In genomic region chr1:180916771-180917170, GRCh38 we compare ENCODE assay signal across 16 cellular contexts. TPM values are rescaled to one million over a fixed set of nuclear protein-coding genes. Genes with fewer than 3 reads are reported as not detected.
DNase-seq lines count a peak whose midpoint lies in the region; ATAC-seq, FAIRE-seq and TF ChIP-seq lines count a peak whose summit lies in the region.
"Had no signal": no experiment of that assay in that cellular context is flagged by ENCODE, and none has a peak within 500 bp of the region (broad histone marks: within the 10 kb centered on the region; RNA-seq: fewer than 3 reads in every experiment).

No MANE protein-coding gene starts in this region.

- TF ChIP-seq CTCF in SK-N-SH (IDR thresholded peaks at IDR 0.05): no peak
- no peak for TF ChIP-seq CTCF in OCI-LY3 (IDR thresholded peaks at IDR 0.05; ENCODE audit: low read depth, low read length)
- no peak for TF ChIP-seq CTCF in kidney (IDR thresholded peaks at IDR 0.05; ENCODE audit: borderline replicate concordance, extremely low read depth, insufficient read depth)
- no peak for TF ChIP-seq CTCF in thyroid gland (IDR thresholded peaks at IDR 0.05)
- no peak for TF ChIP-seq CTCF in osteocyte (IDR thresholded peaks at IDR 0.05)
- no peak for TF ChIP-seq CTCF in chondrocyte (IDR thresholded peaks at IDR 0.05)

- no peak for TF ChIP-seq RAD21 in SK-N-SH (IDR thresholded peaks at IDR 0.05; ENCODE audit: low read length)

- peaks cover 20% of the 10 kb centered on the region for H3K4me1 Mint-ChIP-seq in osteocyte (ENCODE audit: unreplicated experiment)
- H3K4me1 Mint-ChIP-seq in chondrocyte (ENCODE audit: low read depth): peaks cover 12% of the 10 kb centered on the region

- H3K27me3 Mint-ChIP-seq in osteocyte (ENCODE audit: unreplicated experiment) (no peaks in the 10 kb centered on the region), chondrocyte (ENCODE audit: low read depth) (no peaks in the 10 kb centered on the region)

- no peaks in the 10 kb centered on the region for H3K9me2 ChIP-seq in SK-N-SH

- no peak for TF ChIP-seq POLR2A in thyroid gland (IDR thresholded peaks at IDR 0.05)

- H3K9me3 Mint-ChIP-seq in osteocyte (ENCODE audit: unreplicated experiment): no peaks in the 10 kb centered on the region
- no peaks in the 10 kb centered on the region for H3K9me3 Mint-ChIP-seq in chondrocyte (ENCODE audit: low read depth)
- H3K9me3 Mint-ChIP-seq: CD4-positive, CD25-positive, alpha-beta regulatory T cell; GM23338; HFFc6 had no signal

- WGBS in SK-N-SH (ENCODE audit: low lambda C conversion rate): 64% methylated on average over 3 of the region's 10 CpGs
- 92 to 100% methylated on average over 3 to 10 of the region's 10 CpGs for WGBS in thyroid gland, 2 donors

- no peak overlapping the region for H3K4me3 ChIP-seq in SK-N-SH (ENCODE audit: low read depth in 2 of 2, low read length in 1 of 2)
- no peak overlapping the region for H3K4me3 ChIP-seq in OCI-LY3 (ENCODE audit: low read length)
- no peak overlapping the region for H3K4me3 ChIP-seq in kidney (ENCODE audit: low read length in 2 of 2)
- no peak overlapping the region for H3K4me3 ChIP-seq in thyroid gland (replicated peaks in 1 of 3)
- H3K4me3 ChIP-seq: BLaER1 treated with 17β-estradiol and CSF1 and Interleukin-3, amounts not matched to agents 10 nM and 100 nM; GM23338; HAP-1 had no signal

- no peaks in the 10 kb centered on the region for H3K79me2 ChIP-seq in SK-N-SH (ENCODE audit: insufficient read depth)
- H3K79me2 ChIP-seq in OCI-LY3 (ENCODE audit: low read length): no peaks in the 10 kb centered on the region

- H3K36me3 ChIP-seq in SK-N-SH (replicated peaks in 1 of 2; ENCODE audit: control insufficient read depth in 1 of 2, insufficient read depth in 2 of 2, low read length in 1 of 2) (no peaks in the 10 kb centered on the region), OCI-LY3 (replicated peaks; ENCODE audit: low read depth, low read length) (no peaks in the 10 kb centered on the region), kidney (ENCODE audit: control insufficient read depth in 1 of 2, insufficient read depth in 2 of 2, low read length in 2 of 2) (peaks cover 0 to 5% of the 10 kb centered on the region in 2 donors), thyroid gland (no peaks in the 10 kb centered on the region)
- H3K36me3 ChIP-seq: BLaER1 treated with 17β-estradiol and CSF1 and Interleukin-3, amounts not matched to agents 10 nM and 100 nM; HAP-1 had no signal

- H3K4me1 ChIP-seq in SK-N-SH (ENCODE audit: control insufficient read depth in 1 of 2, insufficient read depth in 2 of 2, low read depth in 1 of 2, low read length in 1 of 2): no peaks in the 10 kb centered on the region; a peak in 1 of 4 replicates
- peaks cover 53% of the 10 kb centered on the region for H3K4me1 ChIP-seq in OCI-LY3 (ENCODE audit: low read length)
- H3K4me1 ChIP-seq in kidney (ENCODE audit: control insufficient read depth in 1 of 2, insufficient read depth in 1 of 2, low read depth in 1 of 2, low read length in 2 of 2): peaks cover 0 to 2% of the 10 kb centered on the region in 2 donors
- peaks cover 6 to 15% of the 10 kb centered on the region in 2 donors for H3K4me1 ChIP-seq in thyroid gland

- H3K27ac ChIP-seq in SK-N-SH (ENCODE audit: low read depth in 2 of 2, low read length in 1 of 2) (no peak overlapping the region), OCI-LY3 (ENCODE audit: low read length) (no peak overlapping the region), kidney (ENCODE audit: low read depth in 2 of 2, low read length in 2 of 2) (no peak overlapping the region), thyroid gland (peak overlapping the region in 2 of 3 donors; percentile 8 to 70)
- H3K27ac ChIP-seq: 22Rv1; BLaER1 treated with 17β-estradiol and CSF1 and Interleukin-3, amounts not matched to agents 10 nM and 100 nM had no signal

- H4K20me1 ChIP-seq in SK-N-SH (ENCODE audit: insufficient read depth): no peaks in the 10 kb centered on the region
- H4K20me1 ChIP-seq in OCI-LY3 (ENCODE audit: insufficient read depth, low read length): no peaks in the 10 kb centered on the region

- H3K4me3 Mint-ChIP-seq in osteocyte (ENCODE audit: unreplicated experiment): no peak overlapping the region
- H3K4me3 Mint-ChIP-seq in chondrocyte (ENCODE audit: unreplicated experiment): no peak overlapping the region
- H3K4me3 Mint-ChIP-seq: CD4-positive, CD25-positive, alpha-beta regulatory T cell; GM23338; HFFc6 had no signal

- peaks cover 4% of the 10 kb centered on the region for H3K36me3 Mint-ChIP-seq in osteocyte (ENCODE audit: unreplicated experiment)
- H3K36me3 Mint-ChIP-seq in chondrocyte (ENCODE audit: low read depth): peaks cover 3% of the 10 kb centered on the region
- H3K36me3 Mint-ChIP-seq: CD4-positive, CD25-positive, alpha-beta regulatory T cell had no signal

- no peak overlapping the region for H3K9ac ChIP-seq in SK-N-SH
- no peak overlapping the region for H3K9ac ChIP-seq in OCI-LY3 (ENCODE audit: low read length)
- H3K9ac ChIP-seq in kidney (ENCODE audit: low read length in 2 of 2): no peak overlapping the region
- H3K9ac ChIP-seq: BLaER1 treated with 17β-estradiol and CSF1 and Interleukin-3, amounts not matched to agents 10 nM and 100 nM had no signal

- TF ChIP-seq EP300 in SK-N-SH (IDR thresholded peaks at IDR 0.05; ENCODE audit: borderline replicate concordance in 1 of 2, low read depth in 1 of 2, low read length in 1 of 2): no peak

- H3K27me3 ChIP-seq in SK-N-SH (ENCODE audit: insufficient read depth) (no peaks in the 10 kb centered on the region), OCI-LY3 (ENCODE audit: low read depth, low read length) (0 out of 2 replicates have a peak, but pooled peaks cover 3% of the 10 kb centered on the region), thyroid gland (no peaks in the 10 kb centered on the region)

- H3K27ac Mint-ChIP-seq in osteocyte (ENCODE audit: unreplicated experiment): no peak overlapping the region
- H3K27ac Mint-ChIP-seq in chondrocyte (ENCODE audit: unreplicated experiment): no peak overlapping the region
- H3K27ac Mint-ChIP-seq: CD4-positive, CD25-positive, alpha-beta regulatory T cell; GM23338; HFFc6 had no signal

- intact Hi-C loops in kidney (cut with DNase I) (no loop called here), thyroid gland (cut with DNase I) (no loop called here)

- H2AFZ ChIP-seq in SK-N-SH (ENCODE audit: low read depth) (no peak overlapping the region), OCI-LY3 (ENCODE audit: low read depth, low read length) (no peak overlapping the region)
- H2AFZ ChIP-seq: GM23338 had no signal

- POLR2A ChIA-PET in SK-N-SH (lab: Yijun Ruan, JAX): interaction anchor here (1.0 kb wide), 1 partner anchor 10 kb away, joined by 3 read pairs; no protein-coding TSS in a partner anchor

- no peak for ATAC-seq in SK-N-SH treated with all-trans-retinoic acid at 6 μM for 48 hours

- FAIRE-seq in kidney (lab: Jason Lieb, UNC): no peak
- FAIRE-seq: HTR-8/SVneo had no signal

- no peak overlapping the region for H3K4me2 ChIP-seq in SK-N-SH
- peak overlapping the region; percentile 24; the same call in 1 of the 2 replicates for H3K4me2 ChIP-seq in OCI-LY3 (ENCODE audit: low read length)
- H3K4me2 ChIP-seq: GM23338 had no signal

- CTCF ChIA-PET in SK-N-SH (lab: Yijun Ruan, JAX): interaction anchor here (1.4 kb wide), 1 partner anchor 249 kb away, joined by 3 read pairs; no protein-coding TSS in a partner anchor

- no peaks in the 10 kb centered on the region for H3K9me3 ChIP-seq in SK-N-SH
- no peaks in the 10 kb centered on the region for H3K9me3 ChIP-seq in OCI-LY3 (ENCODE audit: insufficient read depth, low read length)
- no peaks in the 10 kb centered on the region for H3K9me3 ChIP-seq in kidney (ENCODE audit: control insufficient read depth in 1 of 2, low read length in 2 of 2)
- no peaks in the 10 kb centered on the region for H3K9me3 ChIP-seq in thyroid gland
- H3K9me3 ChIP-seq: BLaER1 treated with 17β-estradiol and CSF1 and Interleukin-3, amounts not matched to agents 10 nM and 100 nM; HAP-1 had no signal

- H3F3A ChIP-seq in SK-N-SH (replicated peaks; ENCODE audit: insufficient read depth): no peaks in the 10 kb centered on the region

- peak; percentile 45 for DNase-seq in SK-N-SH
- DNase-seq in kidney: peak; percentile 26
- no peak for DNase-seq in thyroid gland
- no peak for DNase-seq in A172 (ENCODE audit: low spot score)
- no peak for DNase-seq in osteocyte (ENCODE audit: extremely low spot score, unreplicated experiment)
- no peak for DNase-seq in chondrocyte (ENCODE audit: low spot score)
- DNase-seq: CD4-positive, CD25-positive, alpha-beta regulatory T cell; GF-D8; HFFc6 had no signal

TF ChIP-seq in SK-N-SH, 30 proteins besides CTCF, POLR2A, EP300 and RAD21 (continues in another document):
- TF ChIP-seq POLR2AphosphoS5 (IDR thresholded peaks at IDR 0.05; ENCODE audit: low read depth, low read length): no peak
- TF ChIP-seq FOXM1 (IDR thresholded peaks at IDR 0.05; ENCODE audit: low read depth): no peak
- no peak for TF ChIP-seq YY1 (IDR thresholded peaks at IDR 0.05; ENCODE audit: low read depth)
- TF ChIP-seq NFIC (IDR thresholded peaks at IDR 0.05; ENCODE audit: borderline replicate concordance): no peak
- no peak for TF ChIP-seq SIN3A (IDR thresholded peaks at IDR 0.05; ENCODE audit: borderline replicate concordance, low read depth, low read length)
- TF ChIP-seq FOXJ3 (CRISPR knock-in tag; IDR thresholded peaks at IDR 0.05): no peak
- no peak for TF ChIP-seq RCOR1 (IDR thresholded peaks at IDR 0.05; ENCODE audit: low read length)
- no peak for TF ChIP-seq GABPA (IDR thresholded peaks at IDR 0.05; ENCODE audit: low read depth)
- no peak for TF ChIP-seq MEF2A (IDR thresholded peaks at IDR 0.05; ENCODE audit: borderline replicate concordance, low read depth)

TF ChIP-seq in SK-N-SH treated with all-trans-retinoic acid at 6 μM for 48 hours, 23 proteins besides CTCF, POLR2A, EP300 and RAD21:
- TF ChIP-seq BACH2 (CRISPR knock-in tag; IDR thresholded peaks at IDR 0.05; ENCODE audit: borderline replicate concordance) (no peak), PPARA (CRISPR knock-in tag; IDR thresholded peaks at IDR 0.05; ENCODE audit: borderline replicate concordance) (no peak), ZNF70 (CRISPR knock-in tag; IDR thresholded peaks at IDR 0.05) (no peak), ZNF565 (CRISPR knock-in tag; conservative IDR thresholded peaks at IDR 0.05; ENCODE audit: low read depth) (no peak)

RNA-seq across cellular contexts. Expression of gene KIAA1614, which starts 4.1 kb away (rescaled TPM):
- polyA plus RNA-seq in SK-N-SH (2012; rRNA removed): 1.1 and 1.2 TPM in 2 replicates
- polyA plus RNA-seq in SK-N-SH (2012; cell fraction: cytosol; rRNA removed): 0.80 and 1.4 TPM in 2 replicates
- 3.0 and 3.7 TPM in 2 replicates for polyA plus RNA-seq in SK-N-SH (2012; cell fraction: nucleus; rRNA removed)
- 12.3 TPM for total RNA-seq in kidney
- polyA plus RNA-seq in kidney (ENCODE audit: insufficient read depth, low read depth, low replicate concordance): 5.4 TPM
- 10 to 100 TPM in 2 of 4 donors, 1 to 10 TPM in 2; 8.7 to 16.7 (median 12.5) TPM for total RNA-seq in thyroid gland
- total RNA-seq in A172 (2014; rRNA removed; shearing (Covaris generic)): 3.8 and 9.4 TPM in 2 replicates
- total RNA-seq in osteocyte: 6.6 and 8.4 TPM in 2 replicates
- 5.3 to 8.4 TPM (median 8.2 TPM) in 3 replicates for total RNA-seq in chondrocyte

Comparison
In these comparisons a context has a peak if more than half of its experiments do, and no peak if none do; other contexts are left out.
1. DNase-seq: peak in SK-N-SH (single experiment) and kidney (single experiment); none in thyroid gland (0 of 2), A172 (single experiment), osteocyte (single experiment) and chondrocyte (single experiment).
2. H3K27ac ChIP-seq: peak in thyroid gland (2 of 3); none in SK-N-SH (0 of 2), OCI-LY3 (single experiment) and kidney (0 of 2).